8 cellular contexts compared by ENCODE assay signal in genomic region chr3:27632431-27633223, GRCh38.
DNase-seq lines count a peak whose midpoint lies in the region; ATAC-seq, FAIRE-seq and TF ChIP-seq lines count a peak whose summit lies in the region.

No MANE protein-coding gene starts in this region.

- H3K36me3 ChIP-seq in neuronal stem cell (replicated peaks in 1 of 2; ENCODE audit: control insufficient read depth in 2 of 2, insufficient read depth in 2 of 2, low read length in 2 of 2) (no peaks in the 10 kb centered on the region), thymus (ENCODE audit: control insufficient read depth, insufficient read depth) (no peaks in the 10 kb centered on the region)

- H3K18ac ChIP-seq in neuronal stem cell (ENCODE audit: low read length), result peak overlapping the region; percentile 71

- ATAC-seq in A549 (peak; percentile 91 to 94), GM18511 (IDR thresholded peaks at IDR 0.05; ENCODE audit: unreplicated experiment) (peak; percentile 90), HG02981 (IDR thresholded peaks at IDR 0.05; ENCODE audit: unreplicated experiment) (peak; percentile 79)

- H2BK5ac ChIP-seq in neuronal stem cell (ENCODE audit: low read length), result no peak overlapping the region

- no peaks in the 10 kb centered on the region for H3K27me3 ChIP-seq in neuronal stem cell (ENCODE audit: control insufficient read depth in 3 of 3, insufficient read depth in 3 of 3, low read depth in 1 of 3, low read length in 3 of 3)
- no peaks in the 10 kb centered on the region for H3K27me3 ChIP-seq in thymus (ENCODE audit: control insufficient read depth, insufficient read depth)

- TF ChIP-seq POLR2A in A549 (IDR thresholded peaks at IDR 0.05; ENCODE audit: low read length), result peak; percentile 43

- H3K23ac ChIP-seq in neuronal stem cell (ENCODE audit: low read depth, low read length, poor library complexity), result peak overlapping the region; percentile 31

- WGBS in A549 (ENCODE audit: missing lambda C conversion rate), result 1% methylated on average over 36 of the region's 66 CpGs
- WGBS in neuronal stem cell (ENCODE audit: extremely low coverage in 2 of 2, insufficient read length in 2 of 2, insufficient replicate concordance in 1 of 2), 2 donors, result no CpG with 5 or more reads among the region's 66 CpGs
- WGBS in thymus, result 8% methylated on average over 66 of the region's 66 CpGs

- H3K79me1 ChIP-seq in neuronal stem cell (ENCODE audit: low read depth, low read length), result no peaks in the 10 kb centered on the region

- no peak overlapping the region for H2BK12ac ChIP-seq in neuronal stem cell (ENCODE audit: low read length)

- TF ChIP-seq RAD21 in A549 (conservative IDR thresholded peaks at IDR 0.05 in 1 of 2, IDR thresholded peaks at IDR 0.05 in 1 of 2), result no peak

- H3K4me3 Mint-ChIP-seq in activated T-helper 1 cell treated with anti-CD3 and anti-CD28 coated beads, Interleukin-12 subunit alpha, Interleukin-12 subunit beta, Interleukin-2, Interleukin-4 antibody, amounts not matched to agents 30 ng/mL and 10 ng/mL and 1 ng/mL, durations not matched to agents 14 hours and 24 hours and 36 hours, result peak overlapping the region; percentile 86

- peak overlapping the region; percentile 93 to 97 for H3K27ac ChIP-seq in A549
- no peak overlapping the region for H3K27ac ChIP-seq in neuronal stem cell (replicated peaks; ENCODE audit: low read length)
- H3K27ac ChIP-seq in thymus (ENCODE audit: low read depth), result peak overlapping the region; percentile 53

- H4K8ac ChIP-seq in neuronal stem cell (ENCODE audit: low read depth, low read length), result no peak overlapping the region

- H3K4me3 ChIP-seq in A549 (peak overlapping the region; percentile 53), neuronal stem cell (ENCODE audit: low read length in 2 of 2) (peak overlapping the region in 1 of 2 donors; percentile 72), thymus (ENCODE audit: low read length) (peak overlapping the region; percentile 69)

- peak overlapping the region; percentile 87 for H3K4me2 ChIP-seq in A549
- peak overlapping the region; percentile 18 for H3K4me2 ChIP-seq in neuronal stem cell (ENCODE audit: insufficient read depth, low read length, poor library complexity, severe bottlenecking)

- CTCF ChIA-PET in A549 (lab: Yijun Ruan, JAX), result interaction anchor here (0.6 to 2.1 kb wide), 13 partner anchors 10 to 163 kb away, joined by 3 to 12 read pairs (median 3); partner anchors contain the start of gene SLC4A7

- no peak overlapping the region for H2AFZ ChIP-seq in neuronal stem cell (ENCODE audit: low read length)

- no peak for TF ChIP-seq CTCF in A549 (IDR thresholded peaks at IDR 0.05)

- H3K9me3 ChIP-seq in A549, result no peaks in the 10 kb centered on the region
- H3K9me3 ChIP-seq in neuronal stem cell (replicated peaks in 1 of 2; ENCODE audit: control insufficient read depth in 2 of 2, insufficient read depth in 1 of 2, low read depth in 1 of 2, low read length in 2 of 2), result no peaks in the 10 kb centered on the region
- no peaks in the 10 kb centered on the region for H3K9me3 ChIP-seq in thymus (ENCODE audit: control insufficient read depth)

- H3K4me1 ChIP-seq in A549, result peaks cover 41% of the 10 kb centered on the region
- peaks cover 0 to under 1% of the 10 kb centered on the region in 2 donors for H3K4me1 ChIP-seq in neuronal stem cell (ENCODE audit: control insufficient read depth in 2 of 2, insufficient read depth in 1 of 2, low read depth in 1 of 2, low read length in 2 of 2)
- no peaks in the 10 kb centered on the region for H3K4me1 ChIP-seq in thymus (ENCODE audit: control insufficient read depth, insufficient read depth, low read length)

- H2BK15ac ChIP-seq in neuronal stem cell (ENCODE audit: low read length), result no peak overlapping the region

- FAIRE-seq in A549 (lab: Jason Lieb, UNC), result no peak

- peak overlapping the region; percentile 60 for H3K9ac ChIP-seq in neuronal stem cell (ENCODE audit: low read depth, low read length, poor library complexity)

- no peak overlapping the region for H2BK120ac ChIP-seq in neuronal stem cell (ENCODE audit: low read depth, low read length)

- peak; percentile 52 to 80 for DNase-seq in A549 (ENCODE audit: low read depth in 1 of 2, low spot score in 1 of 2)
- DNase-seq in NCI-H748 treated with DMSO at 0.1 percent for 48 hours (lab: John Stamatoyannopoulos, UW), result peak; percentile 12
- peak; percentile 25 for DNase-seq in activated T-helper 1 cell treated with anti-CD3 and anti-CD28 coated beads, Interleukin-12 subunit alpha, Interleukin-12 subunit beta, Interleukin-2, Interleukin-4 antibody, amounts not matched to agents 30 ng/mL and 10 ng/mL and 1 ng/mL, durations not matched to agents 14 hours and 24 hours and 36 hours (ENCODE audit: low spot score)
- peak; percentile 29 for DNase-seq in fibroblast of the conjunctiva (ENCODE audit: low read depth)
- DNase-seq in neuronal stem cell (ENCODE audit: low spot score), result no peak

- intact Hi-C loops in activated T-helper 1 cell treated with anti-CD3 and anti-CD28 coated beads, Interleukin-12 subunit alpha, Interleukin-12 subunit beta, Interleukin-2, Interleukin-4 antibody, amounts not matched to agents 30 ng/mL and 10 ng/mL and 1 ng/mL, durations not matched to agents 14 hours and 24 hours and 36 hours (cut with micrococcal nuclease), result loop anchor here (5.0 to 10.0 kb wide), 2 partner anchors 178 to 715 kb away; partner anchors contain the start of genes AZI2 and ZCWPW2

- POLR2A ChIA-PET in A549 (lab: Yijun Ruan, JAX), result interaction anchor here (0.7 to 2.2 kb wide), 15 partner anchors 9 to 716 kb away, joined by 3 to 21 read pairs (median 4); partner anchors contain the start of genes AZI2, NEK10, SLC4A7 and ZCWPW2

- H3K4me1 Mint-ChIP-seq in activated T-helper 1 cell treated with anti-CD3 and anti-CD28 coated beads, Interleukin-12 subunit alpha, Interleukin-12 subunit beta, Interleukin-2, Interleukin-4 antibody, amounts not matched to agents 30 ng/mL and 10 ng/mL and 1 ng/mL, durations not matched to agents 14 hours and 24 hours and 36 hours (ENCODE audit: low read depth), result peaks cover 41% of the 10 kb centered on the region

- H4K91ac ChIP-seq in neuronal stem cell (ENCODE audit: low read depth, low read length, poor library complexity), result no peak overlapping the region

- no peaks in the 10 kb centered on the region for H3K9me3 Mint-ChIP-seq in activated T-helper 1 cell treated with anti-CD3 and anti-CD28 coated beads, Interleukin-12 subunit alpha, Interleukin-12 subunit beta, Interleukin-2, Interleukin-4 antibody, amounts not matched to agents 30 ng/mL and 10 ng/mL and 1 ng/mL, durations not matched to agents 14 hours and 24 hours and 36 hours

- peak overlapping the region; percentile 82 for H3K27ac Mint-ChIP-seq in activated T-helper 1 cell treated with anti-CD3 and anti-CD28 coated beads, Interleukin-12 subunit alpha, Interleukin-12 subunit beta, Interleukin-2, Interleukin-4 antibody, amounts not matched to agents 30 ng/mL and 10 ng/mL and 1 ng/mL, durations not matched to agents 14 hours and 24 hours and 36 hours

- H2AK5ac ChIP-seq in neuronal stem cell (ENCODE audit: low read depth, low read length), result no peak overlapping the region

- no peak overlapping the region for H3K4ac ChIP-seq in neuronal stem cell (ENCODE audit: low read length)

- no peaks in the 10 kb centered on the region for H3K27me3 Mint-ChIP-seq in activated T-helper 1 cell treated with anti-CD3 and anti-CD28 coated beads, Interleukin-12 subunit alpha, Interleukin-12 subunit beta, Interleukin-2, Interleukin-4 antibody, amounts not matched to agents 30 ng/mL and 10 ng/mL and 1 ng/mL, durations not matched to agents 14 hours and 24 hours and 36 hours (ENCODE audit: insufficient read depth)

- H3K36me3 Mint-ChIP-seq in activated T-helper 1 cell treated with anti-CD3 and anti-CD28 coated beads, Interleukin-12 subunit alpha, Interleukin-12 subunit beta, Interleukin-2, Interleukin-4 antibody, amounts not matched to agents 30 ng/mL and 10 ng/mL and 1 ng/mL, durations not matched to agents 14 hours and 24 hours and 36 hours (ENCODE audit: low read depth), result peaks cover 7% of the 10 kb centered on the region

- no peak overlapping the region for H3K14ac ChIP-seq in neuronal stem cell (ENCODE audit: low read length)

- TF ChIP-seq EP300 in A549 (IDR thresholded peaks at IDR 0.05), result no peak

TF ChIP-seq in A549, 52 proteins besides CTCF, POLR2A, EP300 and RAD21 (continues in another document):
- TF ChIP-seq HOXB13 (CRISPR knock-in tag; IDR thresholded peaks at IDR 0.05; ENCODE audit: low read depth) (no peak), POLR2AphosphoS2 (conservative IDR thresholded peaks at IDR 0.05; ENCODE audit: low read length) (no peak), KDM5A (IDR thresholded peaks at IDR 0.05) (no peak), SMC3 (IDR thresholded peaks at IDR 0.05) (peak; percentile 35; the same call in 2 of the 3 replicates), PHF8 (IDR thresholded peaks at IDR 0.05; ENCODE audit: borderline replicate concordance, low read depth) (peak; percentile 73), ATOH8 (CRISPR knock-in tag; IDR thresholded peaks at IDR 0.05; ENCODE audit: low read depth) (no peak; the same call in 1 of the 2 replicates), HOXA7 (CRISPR knock-in tag; IDR thresholded peaks at IDR 0.05) (no peak), RARB (CRISPR knock-in tag; IDR thresholded peaks at IDR 0.05) (no peak), TFCP2L1 (CRISPR knock-in tag; IDR thresholded peaks at IDR 0.05) (no peak), FOSB (CRISPR knock-in tag; IDR thresholded peaks at IDR 0.05) (no peak), CHD4 (IDR thresholded peaks at IDR 0.05; ENCODE audit: borderline replicate concordance) (no peak), SREBF2 (IDR thresholded peaks at IDR 0.05) (no peak), HEYL (CRISPR knock-in tag; IDR thresholded peaks at IDR 0.05) (no peak), NR3C1 (IDR thresholded peaks at IDR 0.05) (no peak), MAZ (IDR thresholded peaks at IDR 0.05; ENCODE audit: borderline replicate concordance, low read depth, low read length) (no peak), MYC (IDR thresholded peaks at IDR 0.05; ENCODE audit: borderline replicate concordance, low read length) (0 out of 2 replicates have a peak, but pooled peaks have one; percentile 30), EHMT2 (IDR thresholded peaks at IDR 0.05; ENCODE audit: low read depth) (no peak), MAX (IDR thresholded peaks at IDR 0.05) (peak; percentile 80)
